ENCODE assay signal across 1 cellular context in genomic region chr15:82535566-82536408, GRCh38.
TF ChIP-seq lines count a peak whose summit lies in the region.

No MANE protein-coding gene starts in this region.

TF ChIP-seq in SK-N-SH treated with all-trans-retinoic acid at 6 μM for 48 hours, 23 proteins besides CTCF, POLR2A, EP300 and RAD21 (continued from another document):
- TF ChIP-seq SNAI2 (CRISPR knock-in tag; IDR thresholded peaks at IDR 0.05) (no peak), ARNTL (CRISPR knock-in tag; IDR thresholded peaks at IDR 0.05; ENCODE audit: borderline replicate concordance, low read depth) (no peak), PPARA (CRISPR knock-in tag; IDR thresholded peaks at IDR 0.05; ENCODE audit: borderline replicate concordance) (no peak), ZNF70 (CRISPR knock-in tag; IDR thresholded peaks at IDR 0.05) (no peak), ZNF8 (CRISPR knock-in tag; IDR thresholded peaks at IDR 0.05) (no peak), ISL1 (CRISPR knock-in tag; IDR thresholded peaks at IDR 0.05) (no peak), TCF4 (CRISPR knock-in tag; IDR thresholded peaks at IDR 0.05; ENCODE audit: borderline replicate concordance) (no peak)
